In genomic region chr13:112341976-112342735, GRCh38 we compare ENCODE assay signal across 1 cellular context.
TF ChIP-seq lines count a peak whose summit lies in the region.

No MANE protein-coding gene starts in this region.

TF ChIP-seq in GM23338, 12 proteins besides CTCF, POLR2A, EP300 and RAD21 (continued from another document):
- TF ChIP-seq, protein P1, sequence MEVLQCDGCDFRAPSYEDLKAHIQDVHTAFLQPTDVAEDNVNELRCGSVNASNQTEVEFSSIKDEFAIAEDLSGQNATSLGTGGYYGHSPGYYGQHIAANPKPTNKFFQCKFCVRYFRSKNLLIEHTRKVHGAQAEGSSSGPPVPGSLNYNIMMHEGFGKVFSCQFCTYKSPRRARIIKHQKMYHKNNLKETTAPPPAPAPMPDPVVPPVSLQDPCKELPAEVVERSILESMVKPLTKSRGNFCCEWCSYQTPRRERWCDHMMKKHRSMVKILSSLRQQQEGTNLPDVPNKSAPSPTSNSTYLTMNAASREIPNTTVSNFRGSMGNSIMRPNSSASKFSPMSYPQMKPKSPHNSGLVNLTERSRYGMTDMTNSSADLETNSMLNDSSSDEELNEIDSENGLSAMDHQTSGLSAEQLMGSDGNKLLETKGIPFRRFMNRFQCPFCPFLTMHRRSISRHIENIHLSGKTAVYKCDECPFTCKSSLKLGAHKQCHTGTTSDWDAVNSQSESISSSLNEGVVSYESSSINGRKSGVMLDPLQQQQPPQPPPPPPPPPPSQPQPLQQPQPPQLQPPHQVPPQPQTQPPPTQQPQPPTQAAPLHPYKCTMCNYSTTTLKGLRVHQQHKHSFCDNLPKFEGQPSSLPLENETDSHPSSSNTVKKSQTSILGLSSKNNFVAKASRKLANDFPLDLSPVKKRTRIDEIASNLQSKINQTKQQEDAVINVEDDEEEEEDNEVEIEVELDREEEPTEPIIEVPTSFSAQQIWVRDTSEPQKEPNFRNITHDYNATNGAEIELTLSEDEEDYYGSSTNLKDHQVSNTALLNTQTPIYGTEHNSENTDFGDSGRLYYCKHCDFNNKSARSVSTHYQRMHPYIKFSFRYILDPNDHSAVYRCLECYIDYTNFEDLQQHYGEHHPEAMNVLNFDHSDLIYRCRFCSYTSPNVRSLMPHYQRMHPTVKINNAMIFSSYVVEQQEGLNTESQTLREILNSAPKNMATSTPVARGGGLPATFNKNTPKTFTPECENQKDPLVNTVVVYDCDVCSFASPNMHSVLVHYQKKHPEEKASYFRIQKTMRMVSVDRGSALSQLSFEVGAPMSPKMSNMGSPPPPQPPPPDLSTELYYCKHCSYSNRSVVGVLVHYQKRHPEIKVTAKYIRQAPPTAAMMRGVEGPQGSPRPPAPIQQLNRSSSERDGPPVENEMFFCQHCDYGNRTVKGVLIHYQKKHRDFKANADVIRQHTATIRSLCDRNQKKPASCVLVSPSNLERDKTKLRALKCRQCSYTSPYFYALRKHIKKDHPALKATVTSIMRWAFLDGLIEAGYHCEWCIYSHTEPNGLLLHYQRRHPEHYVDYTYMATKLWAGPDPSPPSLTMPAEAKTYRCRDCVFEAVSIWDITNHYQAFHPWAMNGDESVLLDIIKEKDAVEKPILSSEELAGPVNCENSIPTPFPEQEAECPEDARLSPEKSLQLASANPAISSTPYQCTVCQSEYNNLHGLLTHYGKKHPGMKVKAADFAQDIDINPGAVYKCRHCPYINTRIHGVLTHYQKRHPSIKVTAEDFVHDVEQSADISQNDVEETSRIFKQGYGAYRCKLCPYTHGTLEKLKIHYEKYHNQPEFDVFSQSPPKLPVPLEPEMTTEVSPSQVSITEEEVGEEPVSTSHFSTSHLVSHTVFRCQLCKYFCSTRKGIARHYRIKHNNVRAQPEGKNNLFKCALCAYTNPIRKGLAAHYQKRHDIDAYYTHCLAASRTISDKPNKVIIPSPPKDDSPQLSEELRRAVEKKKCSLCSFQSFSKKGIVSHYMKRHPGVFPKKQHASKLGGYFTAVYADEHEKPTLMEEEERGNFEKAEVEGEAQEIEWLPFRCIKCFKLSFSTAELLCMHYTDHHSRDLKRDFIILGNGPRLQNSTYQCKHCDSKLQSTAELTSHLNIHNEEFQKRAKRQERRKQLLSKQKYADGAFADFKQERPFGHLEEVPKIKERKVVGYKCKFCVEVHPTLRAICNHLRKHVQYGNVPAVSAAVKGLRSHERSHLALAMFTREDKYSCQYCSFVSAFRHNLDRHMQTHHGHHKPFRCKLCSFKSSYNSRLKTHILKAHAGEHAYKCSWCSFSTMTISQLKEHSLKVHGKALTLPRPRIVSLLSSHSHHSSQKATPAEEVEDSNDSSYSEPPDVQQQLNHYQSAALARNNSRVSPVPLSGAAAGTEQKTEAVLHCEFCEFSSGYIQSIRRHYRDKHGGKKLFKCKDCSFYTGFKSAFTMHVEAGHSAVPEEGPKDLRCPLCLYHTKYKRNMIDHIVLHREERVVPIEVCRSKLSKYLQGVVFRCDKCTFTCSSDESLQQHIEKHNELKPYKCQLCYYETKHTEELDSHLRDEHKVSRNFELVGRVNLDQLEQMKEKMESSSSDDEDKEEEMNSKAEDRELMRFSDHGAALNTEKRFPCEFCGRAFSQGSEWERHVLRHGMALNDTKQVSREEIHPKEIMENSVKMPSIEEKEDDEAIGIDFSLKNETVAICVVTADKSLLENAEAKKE (CRISPR knock-in tag; IDR thresholded peaks at IDR 0.05) = no peak
- no peak for TF ChIP-seq NANOG (IDR thresholded peaks at IDR 0.05; ENCODE audit: borderline replicate concordance)
- TF ChIP-seq CREB1 (CRISPR knock-in tag; IDR thresholded peaks at IDR 0.05; ENCODE audit: low read depth) = no peak
- no peak for TF ChIP-seq POLR2AphosphoS5 (IDR thresholded peaks at IDR 0.05; ENCODE audit: low read depth)
- TF ChIP-seq ZNF331 (CRISPR knock-in tag; IDR thresholded peaks at IDR 0.05; ENCODE audit: low read depth) = no peak
- TF ChIP-seq ZNF114 (CRISPR knock-in tag; IDR thresholded peaks at IDR 0.05) = no peak
- TF ChIP-seq EZH2 (IDR thresholded peaks at IDR 0.05; ENCODE audit: low read depth, unreplicated experiment) = no peak
- no peak for TF ChIP-seq EZH2phosphoT487 (IDR thresholded peaks at IDR 0.05; ENCODE audit: unreplicated experiment)
